Comparison of ENCODE assay signal across 16 cellular contexts in genomic region chr1:172909606-172910326, GRCh38.
A peak's percentile ranks its signal among the peaks of the same experiment; 100 is the strongest.
DNase-seq lines count a peak whose midpoint lies in the region; ATAC-seq, FAIRE-seq and TF ChIP-seq lines count a peak whose summit lies in the region.
"Had no signal": no experiment of that assay in that cellular context is flagged by ENCODE, and none has a peak within 500 bp of the region (broad histone marks: within the 10 kb centered on the region; RNA-seq: fewer than 3 reads in every experiment).

No MANE protein-coding gene starts in this region.

- peak; percentile 84 for FAIRE-seq in astrocyte (lab: Jason Lieb, UNC)
- FAIRE-seq: G401.6, HepG2 had no signal

- DNase-seq in HFFc6 (peak; percentile 95), astrocyte (ENCODE audit: low read depth) (peak; percentile 99), glomerular visceral epithelial cell (ENCODE audit: extremely low spot score) (peak; percentile 86), NCI-H446 (lab: John Stamatoyannopoulos, UW) (no peak)
- no peak for DNase-seq in activated naive CD4-positive, alpha-beta T cell treated with anti-CD3 and anti-CD28 coated beads for 36 hours
- DNase-seq: naive thymus-derived CD4-positive, alpha-beta T cell; NCI-H187; T-helper 17 cell; tibial artery had no signal

- H3K79me2 ChIP-seq in ACC112 (ENCODE audit: control insufficient read depth, insufficient read depth, low read length, unreplicated experiment) (peaks cover 4% of the 10 kb centered on the region), astrocyte (ENCODE audit: insufficient read depth, low read length) (no peaks in the 10 kb centered on the region)

- H2AFZ ChIP-seq in ACC112 (ENCODE audit: low read length, unreplicated experiment) (peak overlapping the region; percentile 70), astrocyte (ENCODE audit: low read depth, low read length) (peak overlapping the region; percentile 7)

- no peak for TF ChIP-seq CTCF in HFFc6 (IDR thresholded peaks at IDR 0.05)
- TF ChIP-seq CTCF in astrocyte (IDR thresholded peaks at IDR 0.05; ENCODE audit: insufficient read depth, low read depth, low read length): no peak

- H3K27ac ChIP-seq in ACC112 (ENCODE audit: low read depth, low read length): peak overlapping the region; percentile 75
- peak overlapping the region; percentile 87 for H3K27ac ChIP-seq in astrocyte (ENCODE audit: low read depth, low read length)
- H3K27ac ChIP-seq: skin epidermis, tibial artery had no signal

- CTCF ChIA-PET in activated naive CD4-positive, alpha-beta T cell treated with anti-CD3 and anti-CD28 coated beads for 36 hours (lab: Charles Lee): interaction anchor here (0.5 kb wide), 1 partner anchor 945 kb away, joined by 5 read pairs; no protein-coding TSS in a partner anchor

- H3K27ac Mint-ChIP-seq in HFFc6: peak overlapping the region; percentile 86
- peak overlapping the region; percentile 56 for H3K27ac Mint-ChIP-seq in astrocyte (ENCODE audit: unreplicated experiment)
- H3K27ac Mint-ChIP-seq in activated naive CD4-positive, alpha-beta T cell treated with anti-CD3 and anti-CD28 coated beads for 36 hours: no peak overlapping the region
- H3K27ac Mint-ChIP-seq: activated naive CD4-positive, alpha-beta T cell treated with anti-CD3 and anti-CD28 coated beads, Interleukin-2, amount 50 U/mL, for 24 hours; T-helper 17 cell had no signal

- H3K4me3 Mint-ChIP-seq in HFFc6 (peak overlapping the region; percentile 71), astrocyte (ENCODE audit: unreplicated experiment) (no peak overlapping the region)
- no peak overlapping the region for H3K4me3 Mint-ChIP-seq in activated naive CD4-positive, alpha-beta T cell treated with anti-CD3 and anti-CD28 coated beads for 36 hours
- H3K4me3 Mint-ChIP-seq: activated naive CD4-positive, alpha-beta T cell treated with anti-CD3 and anti-CD28 coated beads, Interleukin-2, amount 50 U/mL, for 24 hours; naive thymus-derived CD4-positive, alpha-beta T cell; T-helper 17 cell had no signal

- H3K4me3 ChIP-seq in ACC112 (ENCODE audit: low read depth, low read length) (no peak overlapping the region), astrocyte (ENCODE audit: insufficient read depth, low read depth, low read length) (peak overlapping the region; percentile 18)
- H3K4me3 ChIP-seq: skin epidermis, tibial artery had no signal

- H3K4me1 ChIP-seq in ACC112 (ENCODE audit: control insufficient read depth, insufficient read depth, low read length, unreplicated experiment) (peaks cover 50% of the 10 kb centered on the region), astrocyte (ENCODE audit: insufficient read depth, low read length) (peaks cover 42% of the 10 kb centered on the region)

- peaks cover 10% of the 10 kb centered on the region for H3K9me3 ChIP-seq in astrocyte (ENCODE audit: insufficient read depth, low read depth, low read length)

- H3K4me1 Mint-ChIP-seq in HFFc6 (ENCODE audit: low read depth): peaks cover 61% of the 10 kb centered on the region
- H3K4me1 Mint-ChIP-seq in astrocyte (ENCODE audit: low read depth, unreplicated experiment): peaks cover 42% of the 10 kb centered on the region
- peaks cover 19% of the 10 kb centered on the region for H3K4me1 Mint-ChIP-seq in activated naive CD4-positive, alpha-beta T cell treated with anti-CD3 and anti-CD28 coated beads for 36 hours (ENCODE audit: low read depth)

- H3K9me3 Mint-ChIP-seq in HFFc6 (peaks cover 23% of the 10 kb centered on the region), astrocyte (ENCODE audit: unreplicated experiment) (peaks cover 10% of the 10 kb centered on the region)
- peaks cover 20% of the 10 kb centered on the region for H3K9me3 Mint-ChIP-seq in activated naive CD4-positive, alpha-beta T cell treated with anti-CD3 and anti-CD28 coated beads for 36 hours

- H3K27me3 ChIP-seq in ACC112 (ENCODE audit: insufficient read depth, low read length) (no peaks in the 10 kb centered on the region), astrocyte (ENCODE audit: insufficient read depth, low read length) (no peaks in the 10 kb centered on the region)
- H3K27me3 ChIP-seq: tibial artery had no signal

- H3K36me3 Mint-ChIP-seq in HFFc6 (ENCODE audit: low read depth) (peaks cover 31% of the 10 kb centered on the region), astrocyte (ENCODE audit: low read depth, unreplicated experiment) (peaks cover 3% of the 10 kb centered on the region)
- H3K36me3 Mint-ChIP-seq in activated naive CD4-positive, alpha-beta T cell treated with anti-CD3 and anti-CD28 coated beads for 36 hours (ENCODE audit: low read depth): peaks cover 6% of the 10 kb centered on the region

- H3K27me3 Mint-ChIP-seq in HFFc6 (ENCODE audit: insufficient read depth) (no peaks in the 10 kb centered on the region), astrocyte (ENCODE audit: low read depth, unreplicated experiment) (no peaks in the 10 kb centered on the region)
- H3K27me3 Mint-ChIP-seq in activated naive CD4-positive, alpha-beta T cell treated with anti-CD3 and anti-CD28 coated beads for 36 hours (ENCODE audit: low read depth): no peaks in the 10 kb centered on the region
- H3K27me3 Mint-ChIP-seq: activated naive CD4-positive, alpha-beta T cell treated with anti-CD3 and anti-CD28 coated beads, Interleukin-2, amount 50 U/mL, for 24 hours; T-helper 17 cell had no signal

- H3K4me2 ChIP-seq in astrocyte (ENCODE audit: low read length): peak overlapping the region; percentile 71

- ATAC-seq in GM18868 (IDR thresholded peaks at IDR 0.05; ENCODE audit: unreplicated experiment): no peak
- ATAC-seq in HG03521 (IDR thresholded peaks at IDR 0.05; ENCODE audit: unreplicated experiment): no peak
- ATAC-seq: HepG2; naive thymus-derived CD4-positive, alpha-beta T cell; T-helper 17 cell had no signal

- H4K20me1 ChIP-seq in astrocyte (ENCODE audit: insufficient read depth, low read length): no peaks in the 10 kb centered on the region

- H3K36me3 ChIP-seq in ACC112 (ENCODE audit: insufficient read depth, low read length) (peaks cover 16% of the 10 kb centered on the region; the same call in 1 of the 2 replicates), astrocyte (ENCODE audit: insufficient read depth, low read length) (no peaks in the 10 kb centered on the region)
- H3K36me3 ChIP-seq: tibial artery had no signal

- peak overlapping the region; percentile 67 for H3K9ac ChIP-seq in astrocyte (ENCODE audit: low read length)

- intact Hi-C loops in activated naive CD4-positive, alpha-beta T cell treated with anti-CD3 and anti-CD28 coated beads for 36 hours (cut with micrococcal nuclease): no loop called here

Comparison
In these comparisons a context has a peak if more than half of its experiments do, and no peak if none do; other contexts are left out.
1. DNase-seq: peak in HFFc6 (single experiment), astrocyte (single experiment) and glomerular visceral epithelial cell (single experiment); none in activated naive CD4-positive, alpha-beta T cell treated with anti-CD3 and anti-CD28 coated beads for 36 hours (single experiment) and NCI-H446 (0 of 2).